29 cellular contexts compared by ENCODE assay signal in genomic region chr2:41061371-41061770, GRCh38.
DNase-seq lines count a peak whose midpoint lies in the region; ATAC-seq and TF ChIP-seq lines count a peak whose summit lies in the region.
"Had no signal": no experiment of that assay in that cellular context is flagged by ENCODE, and none has a peak within 500 bp of the region (broad histone marks: within the 10 kb centered on the region; RNA-seq: fewer than 3 reads in every experiment).

No MANE protein-coding gene starts in this region.

- no peaks in the 10 kb centered on the region for H3K9me3 ChIP-seq in MM.1S (replicated peaks; ENCODE audit: insufficient read depth, low read length)
- H3K9me3 ChIP-seq: A549, Peyer's patch, sigmoid colon, SJSA1 had no signal

- H3K9me2 ChIP-seq in MM.1S (replicated peaks; ENCODE audit: insufficient read depth, low read length) = no peaks in the 10 kb centered on the region

- no peak overlapping the region for H2AFZ ChIP-seq in MM.1S (ENCODE audit: low read length)

- no peaks in the 10 kb centered on the region for H3K36me3 ChIP-seq in MM.1S (replicated peaks; ENCODE audit: insufficient read depth, low read length)
- H3K36me3 ChIP-seq: heart left ventricle, left lung, Peyer's patch, sigmoid colon, SJSA1 had no signal

- H3F3A ChIP-seq in MM.1S (ENCODE audit: insufficient read depth, low read length) = no peaks in the 10 kb centered on the region

- no peaks in the 10 kb centered on the region for H3K4me1 ChIP-seq in MM.1S (ENCODE audit: low read length)
- H3K4me1 ChIP-seq: A549, left lung, Peyer's patch, sigmoid colon, SJSA1 had no signal

- H3K27ac ChIP-seq in dorsolateral prefrontal cortex (no peak overlapping the region), MM.1S (ENCODE audit: low read length) (no peak overlapping the region)
- H3K27ac ChIP-seq: A549, C4-2B, heart left ventricle, left lung, Peyer's patch, sigmoid colon, SJSA1 had no signal

- H4K20me1 ChIP-seq in MM.1S (ENCODE audit: insufficient read depth, low read length) = no peaks in the 10 kb centered on the region

- H3K9ac ChIP-seq in MM.1S (ENCODE audit: low read length) = no peak overlapping the region

- ATAC-seq in GM18517 (IDR thresholded peaks at IDR 0.05; ENCODE audit: unreplicated experiment) = no peak
- ATAC-seq: A549, esophagus mucosa, GM12878, heart left ventricle, left lung had no signal

- H3K4me3 ChIP-seq in HFF-Myc (replicated peaks; ENCODE audit: low read depth, low read length) (no peak overlapping the region), choroid plexus epithelial cell (ENCODE audit: low read depth, low read length) (no peak overlapping the region), dorsolateral prefrontal cortex (no peak overlapping the region), MM.1S (ENCODE audit: low read length) (no peak overlapping the region)
- H3K4me3 ChIP-seq: A549, GM12878, heart left ventricle, left lung, Peyer's patch, sigmoid colon, SJSA1 had no signal

- no peaks in the 10 kb centered on the region for H3K27me3 ChIP-seq in dorsolateral prefrontal cortex
- no peaks in the 10 kb centered on the region for H3K27me3 ChIP-seq in MM.1S (replicated peaks; ENCODE audit: insufficient read depth, low read length)
- H3K27me3 ChIP-seq: heart left ventricle, left lung, Peyer's patch, sigmoid colon, SJSA1 had no signal

- no peak overlapping the region for H3K4me2 ChIP-seq in MM.1S (ENCODE audit: low read depth, low read length)
- H3K4me2 ChIP-seq: A549 had no signal

- DNase-seq in AG09319 (ENCODE audit: extremely low read depth, low read depth) (peak; percentile 1), HFF-Myc (ENCODE audit: extremely low read depth, low read depth) (peak; percentile 73), choroid plexus epithelial cell (ENCODE audit: low read depth) (peak; percentile 44), glomerular visceral epithelial cell (ENCODE audit: extremely low spot score) (peak; percentile 18), NCI-H69 (lab: John Stamatoyannopoulos, UW) (no peak), dorsolateral prefrontal cortex (no peak), MM.1S (no peak)
- DNase-seq: activated CD4-positive, alpha-beta T cell treated with anti-CD3 and anti-CD28 coated beads for 1 hour; activated T-cell treated with anti-CD3 and anti-CD28 coated beads, Interleukin-2, amount 50 U/mL, for 1 hour; amniotic stem cell; caudate nucleus; GF-D8; heart left ventricle; HFFc6; Karpas-422; left lung; NCI-H1092 treated with DMSO at 0.1 percent for 48 hours; NCI-H446 treated with DMSO at 0.1 percent for 48 hours; Peyer's patch; sigmoid colon; stimulated activated CD4-positive, alpha-beta T cell treated with anti-CD3 and anti-CD28 coated beads, Interleukin-1b, Interleukin-23, amount 100 ng/mL, for 48 hours; substantia nigra; T-helper 1 cell had no signal

- TF ChIP-seq CTCF in AG09319 (IDR thresholded peaks at IDR 0.05; ENCODE audit: low read depth, low read length) = no peak
- no peak for TF ChIP-seq CTCF in HFF-Myc (IDR thresholded peaks at IDR 0.05; ENCODE audit: low read depth, low read length, missing control alignments)
- TF ChIP-seq CTCF in choroid plexus epithelial cell (conservative IDR thresholded peaks at IDR 0.05; ENCODE audit: low read depth, low read length) = no peak
- TF ChIP-seq CTCF in dorsolateral prefrontal cortex (IDR thresholded peaks at IDR 0.05 in 54 of 56, conservative IDR thresholded peaks at IDR 0.05 in 2 of 56; ENCODE audit: low read depth in 1 of 56, partially characterized antibody in 56 of 56) = no peak
- TF ChIP-seq CTCF in MM.1S (IDR thresholded peaks at IDR 0.05; ENCODE audit: low read length) = no peak

- H3K79me2 ChIP-seq in MM.1S (ENCODE audit: low read length) = no peaks in the 10 kb centered on the region

- intact Hi-C loops in dorsolateral prefrontal cortex (cut with DNase I) = no loop called here

Comparison
In these comparisons a context has a peak if more than half of its experiments do, and no peak if none do; other contexts are left out.
1. DNase-seq: peak in AG09319 (single experiment), HFF-Myc (single experiment), choroid plexus epithelial cell (single experiment) and glomerular visceral epithelial cell (single experiment); none in NCI-H69 (single experiment), dorsolateral prefrontal cortex (0 of 10) and MM.1S (single experiment).